Comparison of ENCODE assay signal across 21 cellular contexts in the genomic region with DNA sequence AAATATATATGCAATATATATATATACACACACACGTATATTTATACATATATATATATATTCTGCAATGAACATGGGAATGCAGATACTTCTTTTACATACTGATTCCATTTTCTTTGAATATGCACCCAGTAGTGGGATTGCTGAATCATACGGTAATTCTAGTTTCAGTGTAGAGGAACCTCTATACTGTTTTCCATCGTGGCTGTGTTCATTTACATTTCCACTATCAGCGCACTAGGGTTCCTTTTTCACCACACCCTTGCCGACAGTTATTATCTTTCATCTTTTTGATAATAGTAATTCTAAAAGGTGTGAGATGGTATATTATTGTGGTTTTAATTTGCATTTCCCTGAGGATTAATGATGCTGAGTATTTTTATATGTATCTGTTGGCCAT.
"Had no signal": no experiment of that assay in that cellular context is flagged by ENCODE, and none has a peak within 500 bp of the region (broad histone marks: within the 10 kb centered on the region; RNA-seq: fewer than 3 reads in every experiment).

No MANE protein-coding gene starts in this region.

- H3K27me3 Mint-ChIP-seq: progenitor cell of endocrine pancreas, type B pancreatic cell had no signal

- H3K4me3 Mint-ChIP-seq: natural killer cell, neural progenitor cell, type B pancreatic cell had no signal

- H3K9me3 ChIP-seq: esophagus muscularis mucosa, gastrocnemius medialis, ovary, suprapubic skin, thyroid gland had no signal

- H3K4me2 ChIP-seq: neural progenitor cell had no signal

- H3K9me3 Mint-ChIP-seq: natural killer cell, neural progenitor cell, type B pancreatic cell had no signal

- H3K27ac Mint-ChIP-seq: natural killer cell, neural progenitor cell, progenitor cell of endocrine pancreas, type B pancreatic cell had no signal

- H2AFZ ChIP-seq: neural progenitor cell had no signal

- H3K4me1 Mint-ChIP-seq: natural killer cell, neural progenitor cell had no signal

- H3K36me3 Mint-ChIP-seq: natural killer cell, neural progenitor cell, type B pancreatic cell had no signal

- H3K4me3 ChIP-seq: esophagus muscularis mucosa, gastrocnemius medialis, neural progenitor cell, ovary, suprapubic skin, thyroid gland had no signal

- ATAC-seq: gastrocnemius medialis, left lobe of liver, natural killer cell, right cardiac atrium had no signal

- DNase-seq: cortex of kidney; effector memory CD4-positive, alpha-beta T cell; gastrocnemius medialis; glutamatergic neuron; islet precursor cell; mammary epithelial cell; natural killer cell; nucleus accumbens; ovary; right cardiac atrium; small intestine; stimulated activated CD4-positive, alpha-beta T cell treated with anti-CD3 and anti-CD28 coated beads, Interleukin-12 subunit alpha, Interleukin-12 subunit beta, amount 100 ng/mL, for 4 hours; stimulated activated naive CD4-positive, alpha-beta T cell; thyroid gland had no signal

- H3K4me1 ChIP-seq: esophagus muscularis mucosa, gastrocnemius medialis, neural progenitor cell had no signal

- H3K36me3 ChIP-seq: esophagus muscularis mucosa, gastrocnemius medialis, neural progenitor cell, ovary, suprapubic skin, thyroid gland had no signal

- H3K27ac ChIP-seq: epithelial cell of prostate, esophagus muscularis mucosa, gastrocnemius medialis, neural progenitor cell, ovary, suprapubic skin, thyroid gland had no signal
